Comparison of ENCODE assay signal across 8 cellular contexts in genomic region chr3:193592841-193593665, GRCh38. TPM values are rescaled to one million over a fixed set of nuclear protein-coding genes. Genes with fewer than 3 reads are reported as not detected.
A peak's percentile ranks its signal among the peaks of the same experiment; 100 is the strongest.
DNase-seq lines count a peak whose midpoint lies in the region; ATAC-seq, FAIRE-seq and TF ChIP-seq lines count a peak whose summit lies in the region.

A gene with protein sequence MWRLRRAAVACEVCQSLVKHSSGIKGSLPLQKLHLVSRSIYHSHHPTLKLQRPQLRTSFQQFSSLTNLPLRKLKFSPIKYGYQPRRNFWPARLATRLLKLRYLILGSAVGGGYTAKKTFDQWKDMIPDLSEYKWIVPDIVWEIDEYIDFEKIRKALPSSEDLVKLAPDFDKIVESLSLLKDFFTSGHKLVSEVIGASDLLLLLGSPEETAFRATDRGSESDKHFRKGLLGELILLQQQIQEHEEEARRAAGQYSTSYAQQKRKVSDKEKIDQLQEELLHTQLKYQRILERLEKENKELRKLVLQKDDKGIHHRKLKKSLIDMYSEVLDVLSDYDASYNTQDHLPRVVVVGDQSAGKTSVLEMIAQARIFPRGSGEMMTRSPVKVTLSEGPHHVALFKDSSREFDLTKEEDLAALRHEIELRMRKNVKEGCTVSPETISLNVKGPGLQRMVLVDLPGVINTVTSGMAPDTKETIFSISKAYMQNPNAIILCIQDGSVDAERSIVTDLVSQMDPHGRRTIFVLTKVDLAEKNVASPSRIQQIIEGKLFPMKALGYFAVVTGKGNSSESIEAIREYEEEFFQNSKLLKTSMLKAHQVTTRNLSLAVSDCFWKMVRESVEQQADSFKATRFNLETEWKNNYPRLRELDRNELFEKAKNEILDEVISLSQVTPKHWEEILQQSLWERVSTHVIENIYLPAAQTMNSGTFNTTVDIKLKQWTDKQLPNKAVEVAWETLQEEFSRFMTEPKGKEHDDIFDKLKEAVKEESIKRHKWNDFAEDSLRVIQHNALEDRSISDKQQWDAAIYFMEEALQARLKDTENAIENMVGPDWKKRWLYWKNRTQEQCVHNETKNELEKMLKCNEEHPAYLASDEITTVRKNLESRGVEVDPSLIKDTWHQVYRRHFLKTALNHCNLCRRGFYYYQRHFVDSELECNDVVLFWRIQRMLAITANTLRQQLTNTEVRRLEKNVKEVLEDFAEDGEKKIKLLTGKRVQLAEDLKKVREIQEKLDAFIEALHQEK (plus strand): TSS chr3:193593208. CDS start chr3:193593378, 170 bp downstream.

- H3K4me1 Mint-ChIP-seq in T-cell = peaks cover 51 to 57% (median 52%) of the 10 kb centered on the region in 3 donors
- peaks cover 31% of the 10 kb centered on the region for H3K4me1 Mint-ChIP-seq in type B pancreatic cell (ENCODE audit: unreplicated experiment)

- H3K27ac ChIP-seq in adipose tissue (ENCODE audit: low read depth, low read length) = no peak within 1 kb of the TSS

- peak; percentile 89 for FAIRE-seq in GM12892 (lab: Jason Lieb, UNC)

- DNase-seq in GM12892 (ENCODE audit: insufficient read length) (peak; percentile 86), NCI-H1436 treated with DMSO at 0.1 percent for 48 hours (lab: John Stamatoyannopoulos, UW) (peak; percentile 94), T-cell (peak; percentile 62 to 85 (median 77)), cardiac septum (ENCODE audit: low spot score) (peak; percentile 97), pons (ENCODE audit: low spot score) (peak; percentile 96), type B pancreatic cell (ENCODE audit: extremely low spot score, unreplicated experiment) (peak; percentile 98)

- peak; percentile 88 for TF ChIP-seq POLR2A in GM12892 (IDR thresholded peaks at IDR 0.05; ENCODE audit: low read depth, low read length)

- CTCF ChIA-PET in T-cell (lab: Charles Lee) = interaction anchor here in 1 of 2 donors (0.6 kb wide), 1 partner anchor 1007 kb away, joined by 3 read pairs; no protein-coding TSS in a partner anchor

- POLR2A ChIA-PET in T-cell (lab: Charles Lee) = no interaction called here

- H3K9me3 Mint-ChIP-seq in T-cell (no peaks in the 10 kb centered on the region), type B pancreatic cell (no peaks in the 10 kb centered on the region)

- intact Hi-C loops in cardiac septum (cut with DNase I) = no loop called here

- peak; percentile 97 for ATAC-seq in HG02852 (IDR thresholded peaks at IDR 0.05; ENCODE audit: unreplicated experiment)
- peak; percentile 90 to 95 (median 92) for ATAC-seq in T-cell (replicated peaks in 1 of 4)

- H3K27me3 Mint-ChIP-seq in T-cell (no peaks in the 10 kb centered on the region), type B pancreatic cell (no peaks in the 10 kb centered on the region)

- H3K27ac Mint-ChIP-seq in T-cell (peak within 1 kb of the TSS; percentile 90 to 93), type B pancreatic cell (peak within 1 kb of the TSS; percentile 97)

- H3K4me3 Mint-ChIP-seq in T-cell = peak within 1 kb of the TSS; percentile 89 to 97 (median 95)
- peak within 1 kb of the TSS; percentile 98 for H3K4me3 Mint-ChIP-seq in type B pancreatic cell

- H3K36me3 Mint-ChIP-seq in T-cell = peaks cover 15% of the 10 kb centered on the region
- peaks cover 12% of the 10 kb centered on the region for H3K36me3 Mint-ChIP-seq in type B pancreatic cell

- TF ChIP-seq CTCF in type B pancreatic cell (conservative IDR thresholded peaks at IDR 0.05) = peak; percentile 59

- 0 to 1% (median 1%) methylated on average over 55 of the region's 55 CpGs for WGBS in adipose tissue, 3 donors

RNA-seq across cellular contexts. Expression of the gene that starts here (rescaled TPM):
- polyA plus RNA-seq in GM12892 (2012; ENCODE audit: missing spikeins) = 40.0 TPM
- 10 to 100 TPM; 40.5 to 56.1 (median 41.9) TPM for total RNA-seq in T-cell
- 10 to 100 TPM; 10.5 to 19.1 (median 17.8) TPM for polyA plus RNA-seq in adipose tissue
- 109 TPM for total RNA-seq in cardiac septum
- total RNA-seq in type B pancreatic cell (ENCODE audit: low replicate concordance) = 56.5 and 57.7 TPM in 2 replicates
